20 cellular contexts compared by ENCODE assay signal in the genomic region with DNA sequence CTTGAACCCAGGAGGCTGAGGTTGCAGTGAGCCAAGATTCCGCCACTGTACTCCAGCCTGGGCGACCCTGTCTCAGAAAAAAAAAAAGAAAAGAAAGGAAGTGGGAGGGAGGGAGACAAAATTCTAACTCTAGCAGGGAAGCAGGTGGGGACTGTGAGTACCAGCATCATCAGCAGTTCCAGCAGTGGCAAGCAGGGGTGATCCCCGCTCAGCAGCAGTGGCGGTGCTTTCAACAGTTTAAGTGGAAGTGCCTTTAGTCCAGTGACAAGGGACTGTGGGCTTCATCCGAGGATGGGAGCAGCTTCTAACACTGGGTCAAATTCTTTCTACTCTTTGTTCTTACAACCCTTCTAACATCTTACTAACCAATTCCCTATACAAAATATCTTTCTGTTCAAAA.
"Had no signal": no experiment of that assay in that cellular context is flagged by ENCODE, and none has a peak within 500 bp of the region (broad histone marks: within the 10 kb centered on the region; RNA-seq: fewer than 3 reads in every experiment).

No MANE protein-coding gene starts in this region.

- H3K27ac Mint-ChIP-seq: activated B cell treated with CpG ODN at 0.5 μM for 24 hours; activated CD4-positive, alpha-beta T cell treated with anti-CD3 and anti-CD28 coated beads, Interleukin-2, amount 10 ng/mL, durations not matched to agents 24 days and 14 days; activated CD8-positive, alpha-beta memory T cell treated with anti-CD3 and anti-CD28 coated beads, Interleukin-2, amount 10 ng/mL, durations not matched to agents 7 days and 5 days; activated naive CD4-positive, alpha-beta T cell treated with anti-CD3 and anti-CD28 coated beads, Interleukin-2, amount 50 U/mL, for 24 hours; activated T-cell treated with anti-CD3 and anti-CD28 coated beads, Interleukin-2, amount 50 U/mL, for 24 hours; activated T-helper 1 cell treated with anti-CD3 and anti-CD28 coated beads, Interleukin-12 subunit alpha, Interleukin-12 subunit beta, Interleukin-2, Interleukin-4 antibody, amounts not matched to agents 30 ng/mL and 10 ng/mL and 1 ng/mL, durations not matched to agents 14 hours and 24 hours and 36 hours; T-helper 1 cell treated with Interleukin-12 subunit alpha and Interleukin-12 subunit beta and Interleukin-4 antibody, amounts not matched to agents 30 μg/mL and 1 μg/mL, for 36 hours had no signal

- H3K4me3 Mint-ChIP-seq: activated B cell treated with CpG ODN at 0.5 μM for 24 hours; activated CD4-positive, alpha-beta T cell treated with anti-CD3 and anti-CD28 coated beads, Interleukin-2, amount 10 ng/mL, durations not matched to agents 24 days and 14 days; activated CD8-positive, alpha-beta memory T cell treated with anti-CD3 and anti-CD28 coated beads, Interleukin-2, amount 10 ng/mL, durations not matched to agents 7 days and 5 days; activated naive CD4-positive, alpha-beta T cell treated with anti-CD3 and anti-CD28 coated beads, Interleukin-2, amount 50 U/mL, for 24 hours; activated T-cell treated with anti-CD3 and anti-CD28 coated beads, Interleukin-2, amount 50 U/mL, for 24 hours; activated T-helper 1 cell treated with anti-CD3 and anti-CD28 coated beads, Interleukin-12 subunit alpha, Interleukin-12 subunit beta, Interleukin-2, Interleukin-4 antibody, amounts not matched to agents 30 ng/mL and 10 ng/mL and 1 ng/mL, durations not matched to agents 14 hours and 24 hours and 36 hours; central memory CD8-positive, alpha-beta T cell; T-helper 1 cell treated with Interleukin-12 subunit alpha and Interleukin-12 subunit beta and Interleukin-4 antibody, amounts not matched to agents 30 μg/mL and 1 μg/mL, for 36 hours had no signal

- H3K36me3 Mint-ChIP-seq: activated CD8-positive, alpha-beta memory T cell treated with anti-CD3 and anti-CD28 coated beads, Interleukin-2, amount 10 ng/mL, durations not matched to agents 7 days and 5 days; activated naive CD4-positive, alpha-beta T cell treated with anti-CD3 and anti-CD28 coated beads, Interleukin-2, amount 50 U/mL, for 24 hours had no signal

- H3K4me1 Mint-ChIP-seq: activated B cell treated with CpG ODN at 0.5 μM for 24 hours; activated CD4-positive, alpha-beta T cell treated with anti-CD3 and anti-CD28 coated beads, Interleukin-2, amount 10 ng/mL, durations not matched to agents 24 days and 14 days; activated CD8-positive, alpha-beta memory T cell treated with anti-CD3 and anti-CD28 coated beads, Interleukin-2, amount 10 ng/mL, durations not matched to agents 7 days and 5 days; activated naive CD4-positive, alpha-beta T cell treated with anti-CD3 and anti-CD28 coated beads, Interleukin-2, amount 50 U/mL, for 24 hours; central memory CD8-positive, alpha-beta T cell had no signal

- ATAC-seq: activated CD8-positive, alpha-beta memory T cell treated with anti-CD3 and anti-CD28 coated beads, Interleukin-2, amount 10 ng/mL, durations not matched to agents 7 days and 5 days; PC-3 had no signal

- DNase-seq: activated B cell treated with CpG ODN at 0.5 μM for 24 hours; activated CD4-positive, alpha-beta T cell treated with anti-CD3 and anti-CD28 coated beads for 1 hour; activated CD4-positive, alpha-beta T cell treated with anti-CD3 and anti-CD28 coated beads, Interleukin-2, amount 10 ng/mL, durations not matched to agents 24 days and 14 days; activated CD4-positive, alpha-beta T cell treated with anti-CD3 and anti-CD28 coated beads, Interleukin-2, amount 50 U/mL, for 48 hours; activated CD8-positive, alpha-beta memory T cell treated with anti-CD3 and anti-CD28 coated beads, Interleukin-2, amount 10 ng/mL, durations not matched to agents 7 days and 5 days; activated effector memory CD4-positive, alpha-beta T cell treated with Interleukin-2 at 50 U/mL for 16 hours; activated naive CD4-positive, alpha-beta T cell; activated T-cell treated with anti-CD3 and anti-CD28 coated beads, Interleukin-2, amount 50 U/mL, for 24 hours; aorta; Kasumi-1; NCI-H1048; NCI-H1417; NCI-H1930; NCI-H510A treated with DMSO at 0.1 percent for 48 hours; PC-3; SHP77 had no signal

- H3K27me3 Mint-ChIP-seq: activated B cell treated with CpG ODN at 0.5 μM for 24 hours; activated CD4-positive, alpha-beta T cell treated with anti-CD3 and anti-CD28 coated beads, Interleukin-2, amount 10 ng/mL, durations not matched to agents 24 days and 14 days; activated CD8-positive, alpha-beta memory T cell treated with anti-CD3 and anti-CD28 coated beads, Interleukin-2, amount 10 ng/mL, durations not matched to agents 7 days and 5 days; activated naive CD4-positive, alpha-beta T cell treated with anti-CD3 and anti-CD28 coated beads, Interleukin-2, amount 50 U/mL, for 24 hours; activated T-cell treated with anti-CD3 and anti-CD28 coated beads, Interleukin-2, amount 50 U/mL, for 24 hours; central memory CD8-positive, alpha-beta T cell had no signal
